In genomic region chr1:168354335-168355269, GRCh38 we compare ENCODE assay signal across 7 cellular contexts.
A peak's percentile ranks its signal among the peaks of the same experiment; 100 is the strongest.
DNase-seq lines count a peak whose midpoint lies in the region.
"Not testable (repeated sequence)": the region's sequence is repeated elsewhere in the genome, so short reads cannot be mapped to it uniquely, and the experiment has no call there.

No MANE protein-coding gene starts in this region.

- not testable (repeated sequence) for H3K23ac ChIP-seq in neuronal stem cell (ENCODE audit: low read depth, low read length, poor library complexity)

- not testable (repeated sequence) for H3K27me3 ChIP-seq in H7 (ENCODE audit: control insufficient read depth, insufficient read depth, low read length); neuronal stem cell (ENCODE audit: control insufficient read depth in 3 of 3, insufficient read depth in 3 of 3, low read depth in 1 of 3, low read length in 3 of 3)

- not testable (repeated sequence) for H3K27ac ChIP-seq in neuronal stem cell (replicated peaks; ENCODE audit: low read length)

- H2BK120ac ChIP-seq in neuronal stem cell (ENCODE audit: low read depth, low read length) = not testable (repeated sequence)

- H3K9ac ChIP-seq in neuronal stem cell (ENCODE audit: low read depth, low read length, poor library complexity) = not testable (repeated sequence)

- peak overlapping the region; percentile 24 for H2AFZ ChIP-seq in neuronal stem cell (ENCODE audit: low read length)

- not testable (repeated sequence) for H4K8ac ChIP-seq in neuronal stem cell (ENCODE audit: low read depth, low read length)

- H3K18ac ChIP-seq in neuronal stem cell (ENCODE audit: low read length) = not testable (repeated sequence)

- H3K4ac ChIP-seq in neuronal stem cell (ENCODE audit: low read length) = not testable (repeated sequence)

- H4K91ac ChIP-seq in neuronal stem cell (ENCODE audit: low read depth, low read length, poor library complexity) = not testable (repeated sequence)

- not testable (repeated sequence) for H3K9me3 ChIP-seq in iPS-18c (ENCODE audit: control insufficient read depth, insufficient read depth, low read length); neuronal stem cell (replicated peaks in 1 of 2; ENCODE audit: control insufficient read depth in 2 of 2, insufficient read depth in 1 of 2, low read depth in 1 of 2, low read length in 2 of 2)

- H3K14ac ChIP-seq in neuronal stem cell (ENCODE audit: low read length) = not testable (repeated sequence)

- DNase-seq in H7; neuronal stem cell (ENCODE audit: low spot score): not testable (repeated sequence)
- DNase-seq in NCI-H1694 (lab: John Stamatoyannopoulos, UW) (peak; percentile 19), NCI-H2171 treated with DMSO at 0.1 percent for 48 hours (lab: John Stamatoyannopoulos, UW) (peak; percentile 74), NCI-H69 (lab: John Stamatoyannopoulos, UW) (peak; percentile 72), SK-N-DZ (ENCODE audit: low spot score) (peak; percentile 55)

- no CpG with 5 or more reads among the region's 36 CpGs for WGBS in neuronal stem cell (ENCODE audit: extremely low coverage in 2 of 2, insufficient read length in 2 of 2, insufficient replicate concordance in 1 of 2), 2 donors

- not testable (repeated sequence) for H3K4me2 ChIP-seq in neuronal stem cell (ENCODE audit: insufficient read depth, low read length, poor library complexity, severe bottlenecking)

- H3K4me3 ChIP-seq in H7 (ENCODE audit: insufficient read depth, low read depth, low read length) (peak overlapping the region; percentile 22), iPS-18c (ENCODE audit: insufficient read depth, low read depth, low read length) (peak overlapping the region; percentile 24; the same call in 1 of the 2 replicates), neuronal stem cell (ENCODE audit: low read length in 2 of 2) (peak overlapping the region in 1 of 2 donors; percentile 32)

- H2AK5ac ChIP-seq in neuronal stem cell (ENCODE audit: low read depth, low read length) = not testable (repeated sequence)

- H2BK12ac ChIP-seq in neuronal stem cell (ENCODE audit: low read length) = not testable (repeated sequence)

- H2BK5ac ChIP-seq in neuronal stem cell (ENCODE audit: low read length) = not testable (repeated sequence)

- H3K79me1 ChIP-seq in neuronal stem cell (ENCODE audit: low read depth, low read length) = not testable (repeated sequence)

- not testable (repeated sequence) for H3K4me1 ChIP-seq in neuronal stem cell (ENCODE audit: control insufficient read depth in 2 of 2, insufficient read depth in 1 of 2, low read depth in 1 of 2, low read length in 2 of 2)

- H3K36me3 ChIP-seq in H7 (replicated peaks; ENCODE audit: control insufficient read depth, insufficient read depth, low read length); neuronal stem cell (replicated peaks in 1 of 2; ENCODE audit: control insufficient read depth in 2 of 2, insufficient read depth in 2 of 2, low read length in 2 of 2): not testable (repeated sequence)

- H2BK15ac ChIP-seq in neuronal stem cell (ENCODE audit: low read length) = not testable (repeated sequence)
